Comparison of ENCODE assay signal across 8 cellular contexts in the genomic region with DNA sequence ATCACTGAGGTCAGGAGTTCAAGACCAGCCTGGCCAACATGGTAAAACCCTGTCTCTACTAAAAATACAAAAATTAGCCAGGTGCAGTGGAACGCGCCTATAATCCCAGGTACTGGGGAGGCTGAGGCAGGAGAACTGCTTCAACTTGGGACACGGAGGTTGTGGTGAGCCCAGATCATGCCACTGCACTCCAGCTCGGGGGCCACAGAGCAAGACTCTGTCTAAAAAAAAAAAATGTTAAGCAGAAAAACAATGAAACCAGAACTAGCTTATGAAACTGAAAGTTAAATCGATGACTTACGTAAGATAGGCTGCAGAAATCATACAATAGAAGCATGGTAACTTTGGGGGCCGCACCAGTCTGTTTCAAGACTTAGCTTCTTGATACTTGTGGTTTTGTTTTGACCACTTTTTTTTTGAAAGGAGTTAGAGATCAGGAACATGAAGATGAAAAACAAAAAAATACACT. TPM values are rescaled to one million over a fixed set of nuclear protein-coding genes. Genes with fewer than 3 reads are reported as not detected.
DNase-seq lines count a peak whose midpoint lies in the region; ATAC-seq and TF ChIP-seq lines count a peak whose summit lies in the region.

No MANE protein-coding gene starts in this region.

- H3K27me3 ChIP-seq in psoas muscle (ENCODE audit: insufficient read depth in 3 of 3, low read length in 2 of 3), result no peaks in the 10 kb centered on the region

- H3K4me1 ChIP-seq in psoas muscle, result no peaks in the 10 kb centered on the region

- no peaks in the 10 kb centered on the region for H3K27me3 Mint-ChIP-seq in T-helper 1 cell treated with Interleukin-12 subunit alpha and Interleukin-12 subunit beta and Interleukin-4 antibody, amounts not matched to agents 30 μg/mL and 1 μg/mL, for 36 hours (ENCODE audit: low read depth)

- peaks cover 60% of the 10 kb centered on the region for H3K4me1 Mint-ChIP-seq in T-helper 1 cell treated with Interleukin-12 subunit alpha and Interleukin-12 subunit beta and Interleukin-4 antibody, amounts not matched to agents 30 μg/mL and 1 μg/mL, for 36 hours (ENCODE audit: low read depth)

- peak overlapping the region; percentile 94 for H3K27ac Mint-ChIP-seq in T-helper 1 cell treated with Interleukin-12 subunit alpha and Interleukin-12 subunit beta and Interleukin-4 antibody, amounts not matched to agents 30 μg/mL and 1 μg/mL, for 36 hours

- H3K4me3 Mint-ChIP-seq in T-helper 1 cell treated with Interleukin-12 subunit alpha and Interleukin-12 subunit beta and Interleukin-4 antibody, amounts not matched to agents 30 μg/mL and 1 μg/mL, for 36 hours, result peak overlapping the region; percentile 75

- no peak for TF ChIP-seq CTCF in psoas muscle (IDR thresholded peaks at IDR 0.05)

- WGBS in psoas muscle, 3 donors, result 78 to 84% (median 80%) methylated on average over 7 of the region's 7 CpGs

- H3K27ac ChIP-seq in psoas muscle, result no peak overlapping the region

- peaks cover 3% of the 10 kb centered on the region for H3K36me3 Mint-ChIP-seq in T-helper 1 cell treated with Interleukin-12 subunit alpha and Interleukin-12 subunit beta and Interleukin-4 antibody, amounts not matched to agents 30 μg/mL and 1 μg/mL, for 36 hours (ENCODE audit: low read depth)

- H3K9me3 Mint-ChIP-seq in T-helper 1 cell treated with Interleukin-12 subunit alpha and Interleukin-12 subunit beta and Interleukin-4 antibody, amounts not matched to agents 30 μg/mL and 1 μg/mL, for 36 hours, result no peaks in the 10 kb centered on the region

- intact Hi-C loops in psoas muscle (cut with DNase I), result no loop called here

- ATAC-seq in GM19035 (IDR thresholded peaks at IDR 0.05; ENCODE audit: unreplicated experiment), result peak; percentile 94
- peak; percentile 93 for ATAC-seq in HG03045 (IDR thresholded peaks at IDR 0.05; ENCODE audit: unreplicated experiment)
- no peak for ATAC-seq in psoas muscle

- peak; percentile 51 for DNase-seq in effector CD4-positive, alpha-beta T cell
- peak; percentile 39 to 86 (median 70) for DNase-seq in stimulated activated naive CD4-positive, alpha-beta T cell (lab: John Stamatoyannopoulos, UW)
- DNase-seq in NCI-H1092 (lab: John Stamatoyannopoulos, UW) (no peak), DMS79 treated with DMSO at 0.1 percent for 48 hours (lab: John Stamatoyannopoulos, UW) (no peak), psoas muscle (no peak)

- H3K9me3 ChIP-seq in psoas muscle, result no peaks in the 10 kb centered on the region

- no peaks in the 10 kb centered on the region for H3K36me3 ChIP-seq in psoas muscle (ENCODE audit: insufficient read depth in 1 of 2, low read depth in 1 of 2)

- H3K4me3 ChIP-seq in psoas muscle, result no peak overlapping the region

RNA-seq across cellular contexts. Expression of a gene that starts 6.2 kb away (rescaled TPM):
- total RNA-seq in psoas muscle, result 1 to 10 TPM; 5.1 to 9.7 (median 6.5) TPM
- polyA plus RNA-seq in psoas muscle, result 1 to 10 TPM; 1.0 to 4.9 (median 1.7) TPM

Comparison
In these comparisons a context has a peak if more than half of its experiments do, and no peak if none do; other contexts are left out.
1. ATAC-seq: peak in GM19035 (single experiment) and HG03045 (single experiment); none in psoas muscle (0 of 4).
2. DNase-seq: peak in effector CD4-positive, alpha-beta T cell (single experiment) and stimulated activated naive CD4-positive, alpha-beta T cell (6 of 6); none in NCI-H1092 (single experiment), DMS79 treated with DMSO at 0.1 percent for 48 hours (single experiment) and psoas muscle (0 of 2).